Comparison of ENCODE assay signal across 8 cellular contexts in the genomic region with DNA sequence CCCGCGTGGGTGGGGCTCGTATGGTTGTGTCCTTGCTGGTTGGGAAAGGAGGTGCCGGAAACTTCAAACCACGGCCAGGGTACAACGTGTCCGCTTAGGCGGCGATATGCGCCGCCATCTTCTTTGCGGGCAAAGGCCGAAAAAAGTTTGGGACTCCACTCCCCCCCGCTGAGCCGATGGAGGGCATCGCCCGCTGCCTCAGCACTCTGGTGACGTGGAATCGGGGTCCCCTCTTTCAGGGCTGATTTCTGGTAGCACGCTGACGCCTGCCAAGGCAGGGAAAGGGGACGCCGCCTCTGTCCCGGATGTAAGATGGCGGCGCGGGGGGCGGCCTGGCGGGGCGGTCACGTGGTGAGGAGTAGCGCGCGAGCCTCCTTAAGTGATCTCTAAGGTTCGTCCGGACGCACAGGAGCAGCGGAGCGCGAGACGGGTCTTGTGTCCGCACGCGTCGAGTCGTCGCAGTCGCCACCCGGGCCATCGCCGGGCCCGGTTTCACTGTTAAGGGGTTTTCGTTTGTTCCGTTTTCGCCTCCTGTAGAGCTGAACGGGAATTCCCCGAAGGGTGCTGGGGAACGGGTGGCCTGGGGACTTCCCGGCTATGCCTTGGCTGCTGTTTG.
DNase-seq lines count a peak whose midpoint lies in the region; ATAC-seq and TF ChIP-seq lines count a peak whose summit lies in the region.

No MANE protein-coding gene starts in this region.

- H3K9me3 Mint-ChIP-seq in activated CD4-positive, alpha-beta memory T cell treated with anti-CD3 and anti-CD28 coated beads for 36 hours: no peaks in the 10 kb centered on the region

- H3K4me1 ChIP-seq in duodenal mucosa (ENCODE audit: control insufficient read depth in 1 of 2, insufficient read depth in 2 of 2, low read length in 2 of 2): peaks cover 12 to 22% of the 10 kb centered on the region in 2 donors
- peaks cover 35% of the 10 kb centered on the region for H3K4me1 ChIP-seq in lower lobe of right lung

- H3K4me1 Mint-ChIP-seq in activated CD4-positive, alpha-beta memory T cell treated with anti-CD3 and anti-CD28 coated beads for 36 hours (ENCODE audit: low read depth): peaks cover 35% of the 10 kb centered on the region

- intact Hi-C loops in activated CD4-positive, alpha-beta memory T cell treated with anti-CD3 and anti-CD28 coated beads for 36 hours (cut with micrococcal nuclease): loop anchor here (1.0 to 10.0 kb wide), 6 partner anchors 39 to 1802 kb away; a partner anchor contains a TSS
- intact Hi-C loops in lower lobe of right lung (cut with DNase I): no loop called here

- CTCF ChIA-PET in activated CD4-positive, alpha-beta memory T cell treated with anti-CD3 and anti-CD28 coated beads for 36 hours (lab: Charles Lee): interaction anchor here (0.6 to 1.9 kb wide), 9 partner anchors 19 to 346 kb away, joined by 3 to 7 read pairs (median 3); no protein-coding TSS in a partner anchor

- H3K27ac ChIP-seq in duodenal mucosa (ENCODE audit: low read depth, low read length) (peak overlapping the region; percentile 98), lower lobe of right lung (peak overlapping the region; percentile 99)

- peak overlapping the region; percentile 85 to 88 for H3K4me3 ChIP-seq in duodenal mucosa (ENCODE audit: low read depth in 1 of 2, low read length in 2 of 2)
- peak overlapping the region; percentile 81 for H3K4me3 ChIP-seq in lower lobe of right lung

- H3K27me3 ChIP-seq in duodenal mucosa (ENCODE audit: control insufficient read depth in 1 of 2, insufficient read depth in 2 of 2, low read length in 2 of 2) (no peaks in the 10 kb centered on the region), lower lobe of right lung (ENCODE audit: low read depth) (no peaks in the 10 kb centered on the region)

- H3K9me3 ChIP-seq in duodenal mucosa (ENCODE audit: control insufficient read depth in 1 of 2, low read length in 2 of 2) (no peaks in the 10 kb centered on the region), lower lobe of right lung (no peaks in the 10 kb centered on the region)

- no peak for TF ChIP-seq CTCF in lower lobe of right lung (IDR thresholded peaks at IDR 0.05)

- POLR2A ChIA-PET in activated CD4-positive, alpha-beta memory T cell treated with anti-CD3 and anti-CD28 coated beads for 36 hours (lab: Charles Lee): interaction anchor here (0.6 to 2.0 kb wide), 7 partner anchors 10 to 136 kb away, joined by 3 to 28 read pairs (median 4); a partner anchor contains a TSS

- H3K4me3 Mint-ChIP-seq in activated CD4-positive, alpha-beta memory T cell treated with anti-CD3 and anti-CD28 coated beads for 36 hours: peak overlapping the region; percentile 84

- no peaks in the 10 kb centered on the region for H3K27me3 Mint-ChIP-seq in activated CD4-positive, alpha-beta memory T cell treated with anti-CD3 and anti-CD28 coated beads for 36 hours

- H3K36me3 ChIP-seq in duodenal mucosa (ENCODE audit: control insufficient read depth in 1 of 2, insufficient read depth in 2 of 2, low read length in 2 of 2) (no peaks in the 10 kb centered on the region), lower lobe of right lung (no peaks in the 10 kb centered on the region)

- peaks cover 7% of the 10 kb centered on the region for H3K36me3 Mint-ChIP-seq in activated CD4-positive, alpha-beta memory T cell treated with anti-CD3 and anti-CD28 coated beads for 36 hours

- peak; percentile 94 for DNase-seq in CD1c-positive myeloid dendritic cell (ENCODE audit: extremely low spot score)
- peak; percentile 95 for DNase-seq in NCI-H774 (lab: John Stamatoyannopoulos, UW)
- DNase-seq in activated CD4-positive, alpha-beta memory T cell treated with anti-CD3 and anti-CD28 coated beads for 36 hours: peak; percentile 88
- DNase-seq in lower lobe of right lung: peak; percentile 94
- peak; percentile 69 to 73 (median 72) for DNase-seq in stimulated activated CD4-positive, alpha-beta T cell treated with anti-CD3 and anti-CD28 coated beads, TNF-alpha, amount 100 ng/mL, for 1 hour (ENCODE audit: low read depth in 3 of 3, low spot score in 1 of 3)

- peak overlapping the region; percentile 78 to 90 for H3K9ac ChIP-seq in duodenal mucosa (ENCODE audit: low read depth in 1 of 2, low read length in 2 of 2)

- ATAC-seq in GM19438 (IDR thresholded peaks at IDR 0.05; ENCODE audit: low read depth, unreplicated experiment): peak; percentile 65
- peak; percentile 69 for ATAC-seq in HG03571 (IDR thresholded peaks at IDR 0.05; ENCODE audit: unreplicated experiment)
- peak; percentile 91 to 92 for ATAC-seq in lower lobe of right lung

- H3K27ac Mint-ChIP-seq in activated CD4-positive, alpha-beta memory T cell treated with anti-CD3 and anti-CD28 coated beads for 36 hours: peak overlapping the region; percentile 99

Comparison
In these comparisons a context has a peak if more than half of its experiments do, and no peak if none do; other contexts are left out.
1. Peak in every context shown above with its lines: DNase-seq, ATAC-seq, H3K4me3 ChIP-seq and H3K27ac ChIP-seq.